ENCODE assay signal across 4 cellular contexts in the genomic region with DNA sequence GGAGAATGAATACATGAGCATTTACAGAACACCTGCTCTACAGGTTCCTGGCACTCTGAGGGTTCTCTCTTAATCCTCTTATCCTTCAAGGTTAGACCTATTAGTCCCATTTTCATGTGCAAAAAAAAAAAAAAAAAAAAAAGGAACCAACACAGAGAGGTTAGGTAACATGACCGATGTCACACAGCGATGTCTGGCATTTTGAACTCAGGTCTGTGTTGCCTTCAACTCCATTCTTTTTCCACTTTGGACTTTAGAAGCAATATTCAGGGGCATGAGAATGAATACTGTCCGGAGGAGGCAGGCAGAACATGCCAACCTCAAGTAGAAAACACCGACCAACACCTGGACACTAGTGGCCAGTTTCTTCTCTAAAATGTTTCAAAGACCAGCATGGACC.
A peak's percentile ranks its signal among the peaks of the same experiment; 100 is the strongest.
TF ChIP-seq lines count a peak whose summit lies in the region.

No MANE protein-coding gene starts in this region.

TF ChIP-seq in HepG2, 621 proteins besides CTCF, POLR2A, EP300 and RAD21:
- TF ChIP-seq ZKSCAN1 (IDR thresholded peaks at IDR 0.05; ENCODE audit: low read length) (no peak), ZNF768 (CRISPR knock-in tag; IDR thresholded peaks at IDR 0.05) (peak; percentile 76; the same call in 1 of the 2 replicates), STAG1 (CRISPR knock-in tag; IDR thresholded peaks at IDR 0.05) (no peak), ZMYM3 (CRISPR knock-in tag; IDR thresholded peaks at IDR 0.05) (0 out of 2 replicates have a peak, but pooled peaks have one; percentile 43), TEAD3 (CRISPR knock-in tag; optimal IDR thresholded peaks at IDR 0.05; ENCODE audit: borderline replicate concordance) (no peak), MED13 (CRISPR knock-in tag; IDR thresholded peaks at IDR 0.05) (no peak)

TF ChIP-seq in HEK293T, 16 proteins besides CTCF, POLR2A, EP300 and RAD21:
- TF ChIP-seq, protein P1, sequence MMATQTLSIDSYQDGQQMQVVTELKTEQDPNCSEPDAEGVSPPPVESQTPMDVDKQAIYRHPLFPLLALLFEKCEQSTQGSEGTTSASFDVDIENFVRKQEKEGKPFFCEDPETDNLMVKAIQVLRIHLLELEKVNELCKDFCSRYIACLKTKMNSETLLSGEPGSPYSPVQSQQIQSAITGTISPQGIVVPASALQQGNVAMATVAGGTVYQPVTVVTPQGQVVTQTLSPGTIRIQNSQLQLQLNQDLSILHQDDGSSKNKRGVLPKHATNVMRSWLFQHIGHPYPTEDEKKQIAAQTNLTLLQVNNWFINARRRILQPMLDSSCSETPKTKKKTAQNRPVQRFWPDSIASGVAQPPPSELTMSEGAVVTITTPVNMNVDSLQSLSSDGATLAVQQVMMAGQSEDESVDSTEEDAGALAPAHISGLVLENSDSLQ (IDR thresholded peaks at IDR 0.05), result no peak
- TF ChIP-seq ARNT (IDR thresholded peaks at IDR 0.05) (no peak), FOXM1 (IDR thresholded peaks at IDR 0.05; ENCODE audit: borderline replicate concordance) (no peak), HDGF (IDR thresholded peaks at IDR 0.05; ENCODE audit: borderline replicate concordance) (no peak), CTBP1 (IDR thresholded peaks at IDR 0.05; ENCODE audit: borderline replicate concordance) (no peak), FOXK2 (IDR thresholded peaks at IDR 0.05) (no peak), ZNF384 (IDR thresholded peaks at IDR 0.05) (peak; percentile 62), SUZ12 (IDR thresholded peaks at IDR 0.05) (no peak), LEF1 (IDR thresholded peaks at IDR 0.05; ENCODE audit: borderline replicate concordance) (no peak)

TF ChIP-seq in K562, 482 proteins besides CTCF, POLR2A, EP300 and RAD21:
- no peak for TF ChIP-seq FOXA1 (IDR thresholded peaks at IDR 0.05; ENCODE audit: borderline replicate concordance)
- TF ChIP-seq NR4A1 (CRISPR knock-in tag; IDR thresholded peaks at IDR 0.05), result no peak
- TF ChIP-seq NR4A1 (tag; IDR thresholded peaks at IDR 0.05), result no peak
- TF ChIP-seq BCOR (IDR thresholded peaks at IDR 0.05), result peak; percentile 64; the same call in 1 of the 2 replicates
- peak; percentile 89 for TF ChIP-seq RBM25 (IDR thresholded peaks at IDR 0.05; ENCODE audit: low read depth, low read length, severe bottlenecking)
- TF ChIP-seq, protein P1 (IDR thresholded peaks at IDR 0.05), result no peak
- TF ChIP-seq ZFP36 (IDR thresholded peaks at IDR 0.05; ENCODE audit: low read depth, low read length, partially characterized antibody), result peak; percentile 26
- TF ChIP-seq ZNF695 (CRISPR knock-in tag; IDR thresholded peaks at IDR 0.05), result no peak
- TF ChIP-seq RNF219 (CRISPR knock-in tag; IDR thresholded peaks at IDR 0.05), result no peak
- TF ChIP-seq NFE2 (IDR thresholded peaks at IDR 0.05; ENCODE audit: low read depth), result no peak
- TF ChIP-seq ZNF584 (CRISPR knock-in tag; IDR thresholded peaks at IDR 0.05; ENCODE audit: low read depth), result no peak

TF ChIP-seq in GM12891, 5 proteins besides CTCF, POLR2A, EP300 and RAD21:
- TF ChIP-seq POU2F2 (IDR thresholded peaks at IDR 0.05; ENCODE audit: low read depth, low read length) (no peak), TAF1 (IDR thresholded peaks at IDR 0.05; ENCODE audit: low read depth, low read length) (no peak), PAX5 (IDR thresholded peaks at IDR 0.05; ENCODE audit: insufficient read depth, low read length, severe bottlenecking) (no peak), SPI1 (IDR thresholded peaks at IDR 0.05; ENCODE audit: low read depth, low read length) (no peak), POLR2AphosphoS5 (IDR thresholded peaks at IDR 0.05; ENCODE audit: low read depth, low read length) (no peak)
